In genomic region chr14:96827310-96827709, GRCh38 we compare ENCODE assay signal across 17 cellular contexts. TPM values are rescaled to one million over a fixed set of nuclear protein-coding genes. Genes with fewer than 3 reads are reported as not detected.
DNase-seq lines count a peak whose midpoint lies in the region; ATAC-seq and TF ChIP-seq lines count a peak whose summit lies in the region.
"Had no signal": no experiment of that assay in that cellular context is flagged by ENCODE, and none has a peak within 500 bp of the region (broad histone marks: within the 10 kb centered on the region; RNA-seq: fewer than 3 reads in every experiment).

No MANE protein-coding gene starts in this region.

- no peak overlapping the region for H3K27ac ChIP-seq in IMR-90 (ENCODE audit: insufficient read depth, low read length)
- H3K27ac ChIP-seq in lower lobe of right lung = no peak overlapping the region
- H3K27ac ChIP-seq: 22Rv1, BLaER1 had no signal

- H2BK120ac ChIP-seq in IMR-90 (ENCODE audit: low read depth, low read length) = no peak overlapping the region

- no peak overlapping the region for H4K8ac ChIP-seq in IMR-90 (ENCODE audit: low read depth in 2 of 2, low read length in 2 of 2)

- no peaks in the 10 kb centered on the region for H3K9me3 ChIP-seq in IMR-90 (ENCODE audit: control insufficient read depth, insufficient read depth, low read length)
- H3K9me3 ChIP-seq in lower lobe of right lung = no peaks in the 10 kb centered on the region
- H3K9me3 ChIP-seq in MG63 = peaks cover 5% of the 10 kb centered on the region

- no peak overlapping the region for H3K4me3 ChIP-seq in IMR-90 (ENCODE audit: insufficient read depth, low read depth, low read length)
- no peak overlapping the region for H3K4me3 ChIP-seq in lower lobe of right lung
- H3K4me3 ChIP-seq in MG63 = no peak overlapping the region
- H3K4me3 ChIP-seq: BLaER1, GM12878 had no signal

- H2AFZ ChIP-seq in IMR-90 (replicated peaks; ENCODE audit: low read length, poor library complexity) = no peak overlapping the region

- H3K9ac ChIP-seq in IMR-90 (ENCODE audit: low read depth, low read length) = no peak overlapping the region
- H3K9ac ChIP-seq: BLaER1 had no signal

- H3K4me2 ChIP-seq in IMR-90 (ENCODE audit: low read depth, low read length) = peak overlapping the region; percentile 68
- H3K4me2 ChIP-seq: BLaER1 had no signal

- peaks cover 26 to 38% of the 10 kb centered on the region in 2 experiments for H3K79me1 ChIP-seq in IMR-90 (ENCODE audit: low read depth in 1 of 2, low read length in 2 of 2)

- H4K5ac ChIP-seq in IMR-90 (ENCODE audit: low read depth, low read length) = peak overlapping the region; percentile 85

- BruUV-seq in IMR-90 (replicated peaks; lab: Mats Ljungman, UMichigan) = no TSS peak

- POLR2A ChIA-PET in IMR-90 (lab: Charles Lee; ENCODE audit: unreplicated experiment) = no interaction called here

- CTCF ChIA-PET in IMR-90 (lab: Yijun Ruan, JAX) = interaction anchor here (0.6 kb wide), 1 partner anchor 18 kb away, joined by 3 read pairs; no protein-coding TSS in a partner anchor

- peak overlapping the region; percentile 46; the same call in 1 of the 2 replicates for H3K18ac ChIP-seq in IMR-90 (ENCODE audit: low read depth, low read length)

- no peak overlapping the region for H2BK20ac ChIP-seq in IMR-90 (ENCODE audit: low read depth, low read length)

- H3K14ac ChIP-seq in IMR-90 (replicated peaks; ENCODE audit: low read depth, low read length) = no peak overlapping the region

- H4K20me1 ChIP-seq in IMR-90 (ENCODE audit: insufficient read depth, low read length) = no peaks in the 10 kb centered on the region

- H3K4me3 Mint-ChIP-seq in nephron progenitor cell = no peak overlapping the region

- H3K36me3 Mint-ChIP-seq in nephron progenitor cell (ENCODE audit: low read depth) = peaks cover 48% of the 10 kb centered on the region

- no peak overlapping the region for H4K91ac ChIP-seq in IMR-90 (ENCODE audit: insufficient read depth, low read depth, low read length)

- peak; percentile 36 for ATAC-seq in IMR-90 (ENCODE audit: low read depth)
- peak; percentile 26 for ATAC-seq in esophagus mucosa
- ATAC-seq in lower lobe of right lung = no peak
- ATAC-seq: GM12878 had no signal

- no peak overlapping the region for H3K56ac ChIP-seq in IMR-90 (ENCODE audit: extremely low read depth, insufficient read depth, low read length)

- 78% methylated on average over 1 of the region's 3 CpGs; no CpG with 5 or more reads in 1 of the 2 experiments for WGBS in IMR-90 (ENCODE audit: extremely low coverage in 2 of 2, insufficient read length in 1 of 2), 2 experiments

- peaks cover 3% of the 10 kb centered on the region; the same call in 1 of the 2 replicates for H3K9me1 ChIP-seq in IMR-90 (ENCODE audit: insufficient read depth, low read length)

- TF ChIP-seq POLR2A in IMR-90 (IDR thresholded peaks at IDR 0.05; ENCODE audit: low read depth, low read length) = no peak

- H2BK15ac ChIP-seq in IMR-90 (ENCODE audit: low read depth, low read length) = no peak overlapping the region

- TF ChIP-seq CTCF in IMR-90 (conservative IDR thresholded peaks at IDR 0.05; ENCODE audit: low read depth, low read length) (no peak), nephron progenitor cell (IDR thresholded peaks at IDR 0.05) (no peak), lower lobe of right lung (IDR thresholded peaks at IDR 0.05) (no peak)

- no peak overlapping the region for H2AK9ac ChIP-seq in IMR-90 (replicated peaks; ENCODE audit: low read depth, low read length, poor library complexity)

- H3K4ac ChIP-seq in IMR-90 (ENCODE audit: low read depth, low read length) = no peak overlapping the region

- peaks cover 6% of the 10 kb centered on the region for H3K4me1 ChIP-seq in IMR-90 (ENCODE audit: control insufficient read depth, insufficient read depth, low read length)
- no peaks in the 10 kb centered on the region for H3K4me1 ChIP-seq in lower lobe of right lung

- no peak overlapping the region for H2BK5ac ChIP-seq in IMR-90 (ENCODE audit: low read depth, low read length, poor library complexity, severe bottlenecking)

- peaks cover 30% of the 10 kb centered on the region for H3K9me3 Mint-ChIP-seq in nephron progenitor cell

- H3K4me1 Mint-ChIP-seq in nephron progenitor cell = peaks cover 15% of the 10 kb centered on the region

- H3K27ac Mint-ChIP-seq in nephron progenitor cell = peak overlapping the region; percentile 88

- in situ Hi-C loops in IMR-90 (cut with MboI; ENCODE audit: low sequenced_read_pairs) = no loop called here

- H3K23ac ChIP-seq in IMR-90 (ENCODE audit: low read depth, low read length) = no peak overlapping the region

- intact Hi-C loops in IMR-90 (cut with micrococcal nuclease) (no loop called here), lower lobe of right lung (cut with DNase I) (no loop called here)

- dilution Hi-C loops in IMR-90 (cut with HindIII; ENCODE audit: low sequenced_read_pairs, unreplicated experiment) = no loop called here

- H3K27me3 ChIP-seq in IMR-90 (ENCODE audit: control insufficient read depth, insufficient read depth, low read length) (no peaks in the 10 kb centered on the region), lower lobe of right lung (ENCODE audit: low read depth) (no peaks in the 10 kb centered on the region), MG63 (no peaks in the 10 kb centered on the region)
- H3K27me3 ChIP-seq: BLaER1 had no signal

- no peak for TF ChIP-seq RAD21 in IMR-90 (IDR thresholded peaks at IDR 0.05; ENCODE audit: low read length)

- H3K36me3 ChIP-seq in IMR-90 (ENCODE audit: control insufficient read depth, insufficient read depth, low read length) (no peaks in the 10 kb centered on the region), lower lobe of right lung (no peaks in the 10 kb centered on the region), MG63 (peaks cover 3% of the 10 kb centered on the region)

- no peak overlapping the region for H2AK5ac ChIP-seq in IMR-90 (ENCODE audit: low read depth, low read length)

- no peaks in the 10 kb centered on the region for H3K27me3 Mint-ChIP-seq in nephron progenitor cell (ENCODE audit: low read depth, poor library complexity)

- DNase-seq in DMS79 treated with DMSO at 0.1 percent for 48 hours (lab: John Stamatoyannopoulos, UW) (peak; percentile 59), DMS79 (lab: John Stamatoyannopoulos, UW) (no peak), IMR-90 (no peak), nephron progenitor cell (no peak), lower lobe of right lung (no peak), NCI-H2107 (lab: John Stamatoyannopoulos, UW) (no peak), MG63 (no peak)
- DNase-seq: DMS153, H7, NCI-H1436, NCI-H2081, NCI-H774, SHP77 had no signal

TF ChIP-seq in IMR-90, 13 proteins besides CTCF, POLR2A, EP300 and RAD21:
- TF ChIP-seq NFE2L2 (IDR thresholded peaks at IDR 0.05; ENCODE audit: low read depth, low read length) (no peak), ELK1 (IDR thresholded peaks at IDR 0.05; ENCODE audit: borderline replicate concordance, low read depth, low read length) (no peak), MAFK (IDR thresholded peaks at IDR 0.05; ENCODE audit: low read depth, low read length) (no peak), CEBPB (IDR thresholded peaks at IDR 0.05; ENCODE audit: low read depth, low read length) (no peak), MAZ (IDR thresholded peaks at IDR 0.05; ENCODE audit: borderline replicate concordance, low read depth, low read length) (no peak), RFX5 (IDR thresholded peaks at IDR 0.05; ENCODE audit: low read depth, low read length) (no peak), BHLHE40 (IDR thresholded peaks at IDR 0.05; ENCODE audit: low read depth, low read length) (no peak), FOS (IDR thresholded peaks at IDR 0.05; ENCODE audit: low read depth, low read length) (no peak), RCOR1 (IDR thresholded peaks at IDR 0.05; ENCODE audit: insufficient replicate concordance, low read length) (no peak), MXI1 (IDR thresholded peaks at IDR 0.05; ENCODE audit: borderline replicate concordance, low read depth, low read length) (no peak)
- TF ChIP-seq, protein P1, sequence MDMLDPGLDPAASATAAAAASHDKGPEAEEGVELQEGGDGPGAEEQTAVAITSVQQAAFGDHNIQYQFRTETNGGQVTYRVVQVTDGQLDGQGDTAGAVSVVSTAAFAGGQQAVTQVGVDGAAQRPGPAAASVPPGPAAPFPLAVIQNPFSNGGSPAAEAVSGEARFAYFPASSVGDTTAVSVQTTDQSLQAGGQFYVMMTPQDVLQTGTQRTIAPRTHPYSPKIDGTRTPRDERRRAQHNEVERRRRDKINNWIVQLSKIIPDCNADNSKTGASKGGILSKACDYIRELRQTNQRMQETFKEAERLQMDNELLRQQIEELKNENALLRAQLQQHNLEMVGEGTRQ (IDR thresholded peaks at IDR 0.05; ENCODE audit: low read depth, low read length) = no peak

RNA-seq across cellular contexts. Expression of gene VRK1, which starts 30.1 kb away (rescaled TPM):
- total RNA-seq in IMR-90 (2012; rRNA removed) (19.9 and 41.7 TPM in 2 replicates), esophagus mucosa (12.6 TPM), lower lobe of right lung (9.5 TPM)
- 10.9 and 14.2 TPM in 2 replicates for polyA plus RNA-seq in IMR-90 (2012; rRNA removed)
- 1.2 and 1.3 TPM in 2 replicates for polyA plus RNA-seq in IMR-90 (2012; cell fraction: cytosol; rRNA removed)
- polyA plus RNA-seq in IMR-90 (2012; cell fraction: nucleus; rRNA removed; ENCODE audit: low replicate concordance) = 0.91 and 3.7 TPM in 2 replicates
- 34.0 and 74.9 TPM in 2 replicates for total RNA-seq in MG63 (2014; rRNA removed; shearing (Covaris generic); ENCODE audit: low replicate concordance)

Comparison
In these comparisons a context has a peak if more than half of its experiments do, and no peak if none do; other contexts are left out.
1. ATAC-seq: peak in IMR-90 (single experiment) and esophagus mucosa (single experiment); none in lower lobe of right lung (0 of 2).